ENCODE assay signal across 37 cellular contexts in the genomic region with DNA sequence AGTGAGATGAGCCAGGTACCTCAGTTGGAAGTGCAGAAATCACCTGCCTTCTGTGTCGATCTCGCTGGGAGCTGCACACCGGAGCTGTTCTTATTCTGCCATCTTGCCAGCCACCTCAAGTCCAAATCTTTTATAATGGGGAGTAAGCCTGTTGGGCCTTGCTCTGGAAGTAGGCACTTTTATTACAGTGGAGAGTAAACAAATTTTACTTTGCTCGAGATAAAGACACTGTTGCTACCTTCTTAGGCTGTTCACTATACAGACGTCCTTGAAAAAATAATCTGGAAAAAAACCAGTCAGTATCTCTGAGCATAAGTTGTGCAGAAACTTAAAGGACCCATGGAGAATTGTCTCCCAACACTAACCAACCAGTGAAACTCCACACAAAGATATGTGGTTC. TPM values are rescaled to one million over a fixed set of nuclear protein-coding genes. Genes with fewer than 3 reads are reported as not detected.
"Had no signal": no experiment of that assay in that cellular context is flagged by ENCODE, and none has a peak within 500 bp of the region (broad histone marks: within the 10 kb centered on the region; RNA-seq: fewer than 3 reads in every experiment).

No MANE protein-coding gene starts in this region.

- H3K4me1 Mint-ChIP-seq: activated B cell treated with CpG ODN at 0.5 μM for 24 hours; activated CD8-positive, alpha-beta memory T cell treated with anti-CD3 and anti-CD28 coated beads, Interleukin-2, amount 10 ng/mL, durations not matched to agents 7 days and 5 days; activated naive CD8-positive, alpha-beta T cell treated with anti-CD3 and anti-CD28 coated beads for 36 hours; activated T-helper 17 cell treated with anti-CD3 and anti-CD28 coated beads, Interleukin-2, amount 50 U/mL, for 72 hours; T-cell had no signal

- H3K4me1 ChIP-seq: Peyer's patch had no signal

- ATAC-seq: activated CD8-positive, alpha-beta memory T cell treated with anti-CD3 and anti-CD28 coated beads, Interleukin-2, amount 10 ng/mL, durations not matched to agents 7 days and 5 days; activated T-cell treated with anti-CD3 and anti-CD28 coated beads, Interleukin-2, amount 50 U/mL, for 72 hours; activated T-helper 17 cell treated with anti-CD3 and anti-CD28 coated beads, Interleukin-2, amount 50 U/mL, for 72 hours; PC-3; SK-N-SH treated with all-trans-retinoic acid at 6 μM for 48 hours; T-cell had no signal

- H3K4me3 ChIP-seq: Peyer's patch had no signal

- H3K4me3 Mint-ChIP-seq: activated B cell treated with CpG ODN at 0.5 μM for 24 hours; activated CD4-positive, alpha-beta memory T cell treated with anti-CD3 and anti-CD28 coated beads for 36 hours; activated CD8-positive, alpha-beta memory T cell treated with anti-CD3 and anti-CD28 coated beads, Interleukin-2, amount 10 ng/mL, durations not matched to agents 7 days and 5 days; activated naive CD8-positive, alpha-beta T cell treated with anti-CD3 and anti-CD28 coated beads for 36 hours; activated T-cell treated with anti-CD3 and anti-CD28 coated beads, Interleukin-2, amount 50 U/mL, for 72 hours; activated T-helper 17 cell treated with anti-CD3 and anti-CD28 coated beads, Interleukin-2, amount 50 U/mL, for 72 hours; T-cell had no signal

- H3K36me3 Mint-ChIP-seq: activated CD4-positive, alpha-beta memory T cell treated with anti-CD3 and anti-CD28 coated beads for 36 hours; activated CD8-positive, alpha-beta memory T cell treated with anti-CD3 and anti-CD28 coated beads, Interleukin-2, amount 10 ng/mL, durations not matched to agents 7 days and 5 days; activated naive CD8-positive, alpha-beta T cell treated with anti-CD3 and anti-CD28 coated beads for 36 hours; T-cell had no signal

- H3K27me3 ChIP-seq: brain microvascular endothelial cell, Peyer's patch had no signal

- H3K27ac ChIP-seq: brain microvascular endothelial cell, Peyer's patch, VCaP had no signal

- H3K9me3 ChIP-seq: Peyer's patch had no signal

- DNase-seq: activated B cell treated with CpG ODN at 0.5 μM for 24 hours; activated CD4-positive, alpha-beta memory T cell treated with anti-CD3 and anti-CD28 coated beads for 36 hours; activated CD4-positive, alpha-beta T cell treated with anti-CD3 and anti-CD28 coated beads for 4 hours; activated CD4-positive, alpha-beta T cell treated with anti-CD3 and anti-CD28 coated beads, Interleukin-2, amount 50 U/mL, for 1 hour; activated CD4-positive, CD25-positive, alpha-beta regulatory T cell treated with anti-CD3 and anti-CD28 coated beads, Interleukin-2, amount 50 U/mL, for 72 hours; activated CD8-positive, alpha-beta memory T cell treated with anti-CD3 and anti-CD28 coated beads for 24 hours; activated CD8-positive, alpha-beta memory T cell treated with anti-CD3 and anti-CD28 coated beads, Interleukin-2, amount 10 ng/mL, durations not matched to agents 7 days and 5 days; activated CD8-positive, alpha-beta memory T cell treated with anti-CD3 and anti-CD28 coated beads, Interleukin-2, amount 50 U/mL, for 48 hours; activated effector memory CD4-positive, alpha-beta T cell treated with anti-CD3 and anti-CD28 coated beads, Interleukin-2, amount 50 U/mL, for 16 hours; activated naive CD4-positive, alpha-beta T cell; activated naive CD4-positive, alpha-beta T cell treated with anti-CD3 and anti-CD28 coated beads, Interleukin-2, amount 50 U/mL, for 16 hours; activated naive CD8-positive, alpha-beta T cell treated with anti-CD3 and anti-CD28 coated beads for 36 hours; activated T-cell treated with anti-CD3 and anti-CD28 coated beads, Interleukin-2, amount 50 U/mL, for 72 hours; amniotic stem cell; aorta; brain microvascular endothelial cell; central memory CD4-positive, alpha-beta T cell; Karpas-422; KBM-7; NCI-H1105 treated with DMSO at 0.1 percent for 48 hours; NCI-H1436 treated with DMSO at 0.1 percent for 48 hours; NCI-H1694 treated with DMSO at 0.1 percent for 48 hours; NCI-H2029; NCI-H345; NCI-H524 treated with DMSO at 0.1 percent for 48 hours; PC-3; Peyer's patch; RPMI8226; SHP77 treated with DMSO at 0.1 percent for 48 hours; T-cell; T-helper 2 cell; T-helper 9 cell had no signal

- H3K27ac Mint-ChIP-seq: activated B cell treated with CpG ODN at 0.5 μM for 24 hours; activated CD4-positive, alpha-beta memory T cell treated with anti-CD3 and anti-CD28 coated beads for 36 hours; activated CD8-positive, alpha-beta memory T cell treated with anti-CD3 and anti-CD28 coated beads, Interleukin-2, amount 10 ng/mL, durations not matched to agents 7 days and 5 days; activated naive CD8-positive, alpha-beta T cell treated with anti-CD3 and anti-CD28 coated beads for 36 hours; activated T-cell treated with anti-CD3 and anti-CD28 coated beads, Interleukin-2, amount 50 U/mL, for 72 hours; activated T-helper 17 cell treated with anti-CD3 and anti-CD28 coated beads, Interleukin-2, amount 50 U/mL, for 72 hours; T-cell had no signal

- H3K36me3 ChIP-seq: brain microvascular endothelial cell, Peyer's patch had no signal

RNA-seq across cellular contexts. Expression of a gene that starts 34.1 kb away (rescaled TPM):
- total RNA-seq: activated B cell treated with CpG ODN at 0.5 μM for 24 hours; activated CD4-positive, alpha-beta memory T cell treated with anti-CD3 and anti-CD28 coated beads for 36 hours; activated CD8-positive, alpha-beta memory T cell treated with anti-CD3 and anti-CD28 coated beads, Interleukin-2, amount 10 ng/mL, durations not matched to agents 7 days and 5 days; activated naive CD8-positive, alpha-beta T cell treated with anti-CD3 and anti-CD28 coated beads for 36 hours; activated T-cell treated with anti-CD3 and anti-CD28 coated beads, Interleukin-2, amount 50 U/mL, for 72 hours; aorta; MCF 10A; NCI-H460; PC-3; Peyer's patch; T-cell had no signal
